ENCODE assay signal across 1 cellular context in the genomic region with DNA sequence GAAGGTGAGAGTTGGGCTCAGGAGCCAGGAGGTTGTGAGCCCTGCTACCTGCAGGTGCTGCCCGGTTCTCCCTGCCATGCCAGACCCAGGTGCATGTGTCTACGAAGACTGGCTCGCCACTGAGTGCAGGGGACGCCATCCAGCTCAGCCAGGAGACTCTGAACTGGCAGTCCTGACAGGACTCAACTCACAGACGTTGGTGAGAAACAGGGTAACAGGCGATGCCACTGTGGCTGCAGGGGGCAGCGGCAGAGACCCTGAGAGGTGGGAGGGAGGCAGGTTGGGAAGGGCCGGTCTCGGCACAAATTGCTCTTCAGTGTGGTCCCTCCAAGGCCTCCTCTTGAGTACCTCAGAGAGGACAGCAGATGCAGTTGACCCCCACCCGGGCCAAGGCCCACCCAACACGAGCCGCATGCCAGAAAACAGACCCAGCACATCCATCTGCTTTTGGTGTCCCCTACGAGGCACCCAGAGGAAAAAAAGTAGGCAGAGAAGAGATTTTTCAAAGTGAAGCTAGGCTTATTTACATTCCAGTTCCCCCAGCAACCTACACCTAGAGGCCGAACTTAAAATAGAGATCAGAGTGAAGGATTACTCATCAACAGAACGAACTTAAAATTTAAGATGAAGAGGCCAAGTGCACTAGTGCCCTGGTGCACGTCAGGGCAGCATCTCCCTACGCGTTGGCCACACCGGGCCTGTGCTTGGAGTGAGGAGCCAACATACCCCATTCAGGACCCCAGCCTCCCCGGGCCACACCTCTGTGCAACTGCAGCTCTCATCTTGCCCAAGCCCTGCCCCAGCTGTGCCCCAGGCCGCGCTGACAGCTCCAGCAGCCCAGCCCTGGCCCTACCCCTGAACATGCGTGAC.
TF ChIP-seq lines count a peak whose summit lies in the region.

No MANE protein-coding gene starts in this region.

TF ChIP-seq in IMR-90, 13 proteins besides CTCF, POLR2A, EP300 and RAD21:
- no peak for TF ChIP-seq MXI1 (IDR thresholded peaks at IDR 0.05; ENCODE audit: borderline replicate concordance, low read depth, low read length)
TF ChIP-seq in IMR-90: peak in this region for 0.
